Comparison of ENCODE assay signal across 14 cellular contexts in genomic region chr22:46625843-46626349, GRCh38. TPM values are rescaled to one million over a fixed set of nuclear protein-coding genes. Genes with fewer than 3 reads are reported as not detected.
DNase-seq lines count a peak whose midpoint lies in the region; ATAC-seq and TF ChIP-seq lines count a peak whose summit lies in the region.
"Had no signal": no experiment of that assay in that cellular context is flagged by ENCODE, and none has a peak within 500 bp of the region (broad histone marks: within the 10 kb centered on the region; RNA-seq: fewer than 3 reads in every experiment).

No MANE protein-coding gene starts in this region.

- peak overlapping the region; percentile 68 to 100 (median 95) for H3K4me2 ChIP-seq in BLaER1 treated with 17β-estradiol and CSF1 and Interleukin-3, amounts not matched to agents 10 nM and 100 nM
- no peak overlapping the region for H3K4me2 ChIP-seq in osteoblast (ENCODE audit: insufficient read depth, low read length)

- DNase-seq in NT2/D1 (ENCODE audit: low read depth, low spot score) (no peak), osteoblast (ENCODE audit: insufficient read length, low spot score, missing footprints) (peak; percentile 69), SIG-M5 treated with dmso at 0.1 percent for 504 hours (lab: John Stamatoyannopoulos, UW; ENCODE audit: unreplicated experiment) (no peak), AML-193 (lab: John Stamatoyannopoulos, UW) (no peak)
- DNase-seq: NCI-H1436, NCI-H2029 treated with DMSO at 0.1 percent for 48 hours, NCI-H510A treated with DMSO at 0.1 percent for 48 hours, Peyer's patch had no signal

- H2AFZ ChIP-seq in osteoblast (ENCODE audit: low read length), result no peak overlapping the region

- 63 to 76% methylated on average over 21 of the region's 21 CpGs for WGBS in esophagus, 2 donors

- peaks cover 13 to 76% (median 36%) of the 10 kb centered on the region in 11 experiments; a peak in 18 of 22 replicates for H4K20me1 ChIP-seq in BLaER1 treated with 17β-estradiol and CSF1 and Interleukin-3, amounts not matched to agents 10 nM and 100 nM
- H4K20me1 ChIP-seq in osteoblast (ENCODE audit: insufficient read depth, low read length), result peaks cover 27% of the 10 kb centered on the region

- H3K27ac ChIP-seq in BLaER1 treated with 17β-estradiol and CSF1 and Interleukin-3, amounts not matched to agents 10 nM and 100 nM, result peak overlapping the region in 7 of 11 experiments; percentile 0 to 94 (median 88); a peak in 11 of 22 replicates
- H3K27ac ChIP-seq in esophagus (ENCODE audit: low read depth in 2 of 2, low read length in 1 of 2) (peak overlapping the region; percentile 84 to 86), osteoblast (ENCODE audit: low read depth, low read length) (no peak overlapping the region)
- H3K27ac ChIP-seq: Peyer's patch, SJSA1 had no signal

- no peak overlapping the region for H3K4me3 ChIP-seq in BLaER1 treated with 17β-estradiol and CSF1 and Interleukin-3, amounts not matched to agents 10 nM and 100 nM
- H3K4me3 ChIP-seq in NT2/D1 (ENCODE audit: insufficient read length, low read depth) (no peak overlapping the region), esophagus (ENCODE audit: low read depth in 1 of 2, low read length in 2 of 2) (no peak overlapping the region), osteoblast (ENCODE audit: insufficient read depth, low read length) (no peak overlapping the region)
- H3K4me3 ChIP-seq: HAP-1, Peyer's patch, SJSA1 had no signal

- no peak for TF ChIP-seq CTCF in osteoblast (IDR thresholded peaks at IDR 0.05; ENCODE audit: extremely low read depth, low read depth, low read length)

- peaks cover 10 to 45% (median 19%) of the 10 kb centered on the region in 11 experiments; a peak in 17 of 22 replicates for H3K36me3 ChIP-seq in BLaER1 treated with 17β-estradiol and CSF1 and Interleukin-3, amounts not matched to agents 10 nM and 100 nM
- H3K36me3 ChIP-seq in NT2/D1 (ENCODE audit: insufficient read depth, insufficient read length, low read length) (no peaks in the 10 kb centered on the region), esophagus (ENCODE audit: control insufficient read depth in 2 of 2, insufficient read depth in 2 of 2, low read length in 1 of 2) (peaks cover 0 to 23% of the 10 kb centered on the region in 2 donors), osteoblast (ENCODE audit: insufficient read depth, low read length) (no peaks in the 10 kb centered on the region)
- H3K36me3 ChIP-seq: HAP-1, SJSA1 had no signal

- peaks cover 0 to 26% (median 0%) of the 10 kb centered on the region in 11 experiments; a peak in 5 of 22 replicates for H3K27me3 ChIP-seq in BLaER1 treated with 17β-estradiol and CSF1 and Interleukin-3, amounts not matched to agents 10 nM and 100 nM
- H3K27me3 ChIP-seq in NT2/D1 (ENCODE audit: insufficient read depth, insufficient read length), result no peaks in the 10 kb centered on the region
- H3K27me3 ChIP-seq in esophagus (ENCODE audit: control insufficient read depth in 1 of 2, insufficient read depth in 2 of 2, low read length in 2 of 2), result no peaks in the 10 kb centered on the region
- H3K27me3 ChIP-seq in osteoblast (ENCODE audit: insufficient read depth, low read length), result no peaks in the 10 kb centered on the region
- H3K27me3 ChIP-seq: Peyer's patch, SJSA1 had no signal

- peaks cover 55 to 98% (median 97%) of the 10 kb centered on the region in 10 experiments for H3K4me1 ChIP-seq in BLaER1 treated with 17β-estradiol and CSF1 and Interleukin-3, amounts not matched to agents 10 nM and 100 nM
- H3K4me1 ChIP-seq in NT2/D1 (ENCODE audit: insufficient read depth, insufficient read length), result peaks cover 19% of the 10 kb centered on the region
- peaks cover 2 to 37% of the 10 kb centered on the region in 2 donors for H3K4me1 ChIP-seq in esophagus (ENCODE audit: control insufficient read depth in 2 of 2, insufficient read depth in 2 of 2, low read length in 1 of 2)
- H3K4me1 ChIP-seq in osteoblast (ENCODE audit: insufficient read depth, low read length), result no peaks in the 10 kb centered on the region
- H3K4me1 ChIP-seq: HAP-1, SJSA1 had no signal

- H3K9ac ChIP-seq in BLaER1 treated with 17β-estradiol and CSF1 and Interleukin-3, amounts not matched to agents 10 nM and 100 nM, result peak overlapping the region in 7 of 11 experiments; percentile 7 to 61 (median 37); a peak in 9 of 22 replicates
- H3K9ac ChIP-seq in NT2/D1 (ENCODE audit: insufficient read length, low read depth), result peak overlapping the region; percentile 50

- no peaks in the 10 kb centered on the region for H3K9me3 ChIP-seq in BLaER1 treated with 17β-estradiol and CSF1 and Interleukin-3, amounts not matched to agents 10 nM and 100 nM (replicated peaks in 1 of 11)
- no peaks in the 10 kb centered on the region for H3K9me3 ChIP-seq in NT2/D1 (ENCODE audit: insufficient read depth, low read length)
- no peaks in the 10 kb centered on the region for H3K9me3 ChIP-seq in esophagus (ENCODE audit: control insufficient read depth in 2 of 2, insufficient read depth in 1 of 2, low read depth in 1 of 2, low read length in 1 of 2)
- H3K9me3 ChIP-seq in osteoblast (ENCODE audit: low read depth, low read length), result no peaks in the 10 kb centered on the region
- H3K9me3 ChIP-seq: HAP-1, Peyer's patch, SJSA1 had no signal

- ATAC-seq in HG03342 (IDR thresholded peaks at IDR 0.05; ENCODE audit: unreplicated experiment), result no peak
- ATAC-seq: CD8-positive, alpha-beta T cell had no signal

- no peaks in the 10 kb centered on the region for H3K79me2 ChIP-seq in osteoblast (ENCODE audit: insufficient read depth, low read length)

RNA-seq across cellular contexts. Expression of gene GRAMD4, which starts 5.7 kb away (rescaled TPM):
- polyA plus RNA-seq in esophagus, result 10 to 100 TPM; 15.6 to 18.0 TPM
- total RNA-seq in osteoblast, result 16.8 and 17.0 TPM in 2 replicates
